Comparison of ENCODE assay signal across 8 cellular contexts in genomic region chr15:58864602-58865419, GRCh38.
DNase-seq lines count a peak whose midpoint lies in the region; ATAC-seq and TF ChIP-seq lines count a peak whose summit lies in the region.

No MANE protein-coding gene starts in this region.

- H3K36me3 ChIP-seq in PC-9 (ENCODE audit: low read depth) (no peaks in the 10 kb centered on the region), esophagus squamous epithelium (no peaks in the 10 kb centered on the region), osteoblast (ENCODE audit: insufficient read depth, low read length) (no peaks in the 10 kb centered on the region)

- peak overlapping the region; percentile 69 to 78 for H3K4me3 Mint-ChIP-seq in CD14-positive monocyte
- no peak overlapping the region for H3K4me3 Mint-ChIP-seq in natural killer cell treated with Interleukin-12 subunit alpha and Interleukin-12 subunit beta and Interleukin-15 and Interleukin-18, amount 100 ng/mL, for 72 hours

- peaks cover 0 to 1% of the 10 kb centered on the region in 2 donors for H3K36me3 Mint-ChIP-seq in CD14-positive monocyte
- H3K36me3 Mint-ChIP-seq in natural killer cell treated with Interleukin-12 subunit alpha and Interleukin-12 subunit beta and Interleukin-15 and Interleukin-18, amount 100 ng/mL, for 72 hours, result no peaks in the 10 kb centered on the region

- peaks cover 0 to 2% (median 0%) of the 10 kb centered on the region in 7 donors for H3K9me3 Mint-ChIP-seq in CD14-positive monocyte
- H3K9me3 Mint-ChIP-seq in natural killer cell treated with Interleukin-12 subunit alpha and Interleukin-12 subunit beta and Interleukin-15 and Interleukin-18, amount 100 ng/mL, for 72 hours, result no peaks in the 10 kb centered on the region

- H3K27ac Mint-ChIP-seq in CD14-positive monocyte, result peak overlapping the region in 2 of 7 donors; percentile 62 to 63
- no peak overlapping the region for H3K27ac Mint-ChIP-seq in natural killer cell treated with Interleukin-12 subunit alpha and Interleukin-12 subunit beta and Interleukin-15 and Interleukin-18, amount 100 ng/mL, for 72 hours

- peaks cover 20% of the 10 kb centered on the region for H3K4me1 Mint-ChIP-seq in CD14-positive monocyte
- H3K4me1 Mint-ChIP-seq in natural killer cell treated with Interleukin-12 subunit alpha and Interleukin-12 subunit beta and Interleukin-15 and Interleukin-18, amount 100 ng/mL, for 72 hours (ENCODE audit: low read depth in 2 of 2), result peaks cover 0 to 6% of the 10 kb centered on the region in 2 donors

- peaks cover 6% of the 10 kb centered on the region; the same call in 1 of the 2 replicates for H3K79me2 ChIP-seq in PC-9 (ENCODE audit: low read depth)
- H3K79me2 ChIP-seq in osteoblast (ENCODE audit: insufficient read depth, low read length), result no peaks in the 10 kb centered on the region

- TF ChIP-seq POLR2A in esophagus squamous epithelium (IDR thresholded peaks at IDR 0.05), result no peak

- H3K4me2 ChIP-seq in PC-9 (peak overlapping the region; percentile 69), osteoblast (ENCODE audit: insufficient read depth, low read length) (no peak overlapping the region)

- WGBS in esophagus squamous epithelium, 2 donors, result 74 to 78% methylated on average over 7 to 11 of the region's 54 CpGs

- H3K4me1 ChIP-seq in PC-9 (replicated peaks; ENCODE audit: insufficient read depth), result no peaks in the 10 kb centered on the region
- H3K4me1 ChIP-seq in esophagus squamous epithelium, result peaks cover 0 to 11% (median 4%) of the 10 kb centered on the region in 3 donors
- H3K4me1 ChIP-seq in osteoblast (ENCODE audit: insufficient read depth, low read length), result no peaks in the 10 kb centered on the region

- H3F3A ChIP-seq in PC-9 (ENCODE audit: insufficient read depth, low read depth), result peaks cover 17% of the 10 kb centered on the region; the same call in 1 of the 2 replicates

- peak overlapping the region; percentile 82 for H2AFZ ChIP-seq in PC-9
- H2AFZ ChIP-seq in osteoblast (ENCODE audit: low read length), result no peak overlapping the region

- H4K20me1 ChIP-seq in PC-9 (ENCODE audit: insufficient read depth) (no peaks in the 10 kb centered on the region), osteoblast (ENCODE audit: insufficient read depth, low read length) (no peaks in the 10 kb centered on the region)

- no TSS peak for BruUV-seq in PC-9 (replicated peaks; lab: Mats Ljungman, UMichigan)

- H3K4me3 ChIP-seq in PC-9 (peak overlapping the region; percentile 58), esophagus squamous epithelium (peak overlapping the region; percentile 8 to 55 (median 30)), osteoblast (ENCODE audit: insufficient read depth, low read length) (no peak overlapping the region)

- H3K27ac ChIP-seq in PC-9, result peak overlapping the region; percentile 77
- peak overlapping the region in 1 of 4 donors; percentile 29 for H3K27ac ChIP-seq in esophagus squamous epithelium
- H3K27ac ChIP-seq in osteoblast (ENCODE audit: low read depth, low read length), result no peak overlapping the region

- DNase-seq in CD14-positive monocyte (ENCODE audit: low spot score) (no peak), PC-9 (peak; percentile 47 to 54), esophagus squamous epithelium (lab: John Stamatoyannopoulos, UW) (no peak), osteoblast (ENCODE audit: insufficient read length, low spot score, missing footprints) (no peak), NCI-H187 treated with DMSO at 0.1 percent for 48 hours (lab: John Stamatoyannopoulos, UW) (no peak)
- no peak for DNase-seq in natural killer cell treated with Interleukin-12 subunit alpha and Interleukin-12 subunit beta and Interleukin-15 and Interleukin-18, amount 100 ng/mL, for 72 hours (ENCODE audit: low spot score)

- TF ChIP-seq CTCF in CD14-positive monocyte (IDR thresholded peaks at IDR 0.05) (no peak), PC-9 (conservative IDR thresholded peaks at IDR 0.05) (no peak), esophagus squamous epithelium (IDR thresholded peaks at IDR 0.05) (no peak), osteoblast (IDR thresholded peaks at IDR 0.05; ENCODE audit: extremely low read depth, low read depth, low read length) (no peak)

- intact Hi-C loops in CD14-positive monocyte (cut with micrococcal nuclease) (no loop called here), PC-9 (cut with micrococcal nuclease; ENCODE audit: unreplicated experiment) (loop anchor here (2.0 to 5.0 kb wide), 6 partner anchors 94 to 638 kb away; partner anchors contain the start of gene MINDY2), esophagus squamous epithelium (cut with DNase I) (no loop called here)

- H3K9me3 ChIP-seq in PC-9 (ENCODE audit: insufficient read depth, low read depth) (no peaks in the 10 kb centered on the region), esophagus squamous epithelium (no peaks in the 10 kb centered on the region), osteoblast (ENCODE audit: low read depth, low read length) (no peaks in the 10 kb centered on the region)

- H3K27me3 Mint-ChIP-seq in CD14-positive monocyte (ENCODE audit: low read depth in 3 of 3), result peaks cover 2 to 13% (median 9%) of the 10 kb centered on the region in 3 donors
- H3K27me3 Mint-ChIP-seq in natural killer cell treated with Interleukin-12 subunit alpha and Interleukin-12 subunit beta and Interleukin-15 and Interleukin-18, amount 100 ng/mL, for 72 hours, result peaks cover 6 to 8% of the 10 kb centered on the region in 2 donors

- CTCF ChIA-PET in PC-9 (lab: Charles Lee), result no interaction called here

- H3K27me3 ChIP-seq in PC-9 (ENCODE audit: insufficient read depth, low read depth), result no peaks in the 10 kb centered on the region
- H3K27me3 ChIP-seq in esophagus squamous epithelium, result no peaks in the 10 kb centered on the region
- H3K27me3 ChIP-seq in osteoblast (ENCODE audit: insufficient read depth, low read length), result no peaks in the 10 kb centered on the region

- POLR2A ChIA-PET in PC-9 (lab: Charles Lee; ENCODE audit: unreplicated experiment), result interaction anchor here (0.7 to 0.8 kb wide), 5 partner anchors 47 to 613 kb away, joined by 4 to 28 read pairs (median 8); partner anchors contain the start of gene MINDY2

- no peaks in the 10 kb centered on the region for H3K9me2 ChIP-seq in PC-9 (ENCODE audit: insufficient read depth)

- peak; percentile 52 to 62 for ATAC-seq in natural killer cell treated with Interleukin-12 subunit alpha and Interleukin-12 subunit beta and Interleukin-15 and Interleukin-18, amount 100 ng/mL, for 72 hours
- no peak for ATAC-seq in GM21717 (IDR thresholded peaks at IDR 0.05; ENCODE audit: unreplicated experiment)
- ATAC-seq in HG03565 (IDR thresholded peaks at IDR 0.05; ENCODE audit: unreplicated experiment), result no peak

Comparison
In these comparisons a context has a peak if more than half of its experiments do, and no peak if none do; other contexts are left out.
1. DNase-seq: peak in PC-9 (2 of 2); none in CD14-positive monocyte (single experiment), esophagus squamous epithelium (single experiment), natural killer cell treated with Interleukin-12 subunit alpha and Interleukin-12 subunit beta and Interleukin-15 and Interleukin-18, amount 100 ng/mL, for 72 hours (single experiment), osteoblast (single experiment) and NCI-H187 treated with DMSO at 0.1 percent for 48 hours (single experiment).
2. ATAC-seq: peak in natural killer cell treated with Interleukin-12 subunit alpha and Interleukin-12 subunit beta and Interleukin-15 and Interleukin-18, amount 100 ng/mL, for 72 hours (2 of 2); none in GM21717 (single experiment) and HG03565 (single experiment).